1 cellular context compared by ENCODE assay signal in genomic region chr3:197573048-197573767, GRCh38.
TF ChIP-seq lines count a peak whose summit lies in the region.

No MANE protein-coding gene starts in this region.

TF ChIP-seq in GM23338, 12 proteins besides CTCF, POLR2A, EP300 and RAD21 (continued from another document):
- TF ChIP-seq, protein P1, sequence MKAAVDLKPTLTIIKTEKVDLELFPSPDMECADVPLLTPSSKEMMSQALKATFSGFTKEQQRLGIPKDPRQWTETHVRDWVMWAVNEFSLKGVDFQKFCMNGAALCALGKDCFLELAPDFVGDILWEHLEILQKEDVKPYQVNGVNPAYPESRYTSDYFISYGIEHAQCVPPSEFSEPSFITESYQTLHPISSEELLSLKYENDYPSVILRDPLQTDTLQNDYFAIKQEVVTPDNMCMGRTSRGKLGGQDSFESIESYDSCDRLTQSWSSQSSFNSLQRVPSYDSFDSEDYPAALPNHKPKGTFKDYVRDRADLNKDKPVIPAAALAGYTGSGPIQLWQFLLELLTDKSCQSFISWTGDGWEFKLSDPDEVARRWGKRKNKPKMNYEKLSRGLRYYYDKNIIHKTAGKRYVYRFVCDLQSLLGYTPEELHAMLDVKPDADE (IDR thresholded peaks at IDR 0.05): no peak
- TF ChIP-seq STAT1 (IDR thresholded peaks at IDR 0.05; ENCODE audit: unreplicated experiment) (no peak), ZNF462 (CRISPR knock-in tag; IDR thresholded peaks at IDR 0.05) (no peak), JUNB (IDR thresholded peaks at IDR 0.05; ENCODE audit: unreplicated experiment) (no peak), EZH2 (IDR thresholded peaks at IDR 0.05; ENCODE audit: low read depth, unreplicated experiment) (no peak), NANOG (IDR thresholded peaks at IDR 0.05; ENCODE audit: borderline replicate concordance) (no peak), POLR2AphosphoS5 (IDR thresholded peaks at IDR 0.05; ENCODE audit: low read depth) (no peak), ZNF114 (CRISPR knock-in tag; IDR thresholded peaks at IDR 0.05) (no peak)
